11 cellular contexts compared by ENCODE assay signal in the genomic region with DNA sequence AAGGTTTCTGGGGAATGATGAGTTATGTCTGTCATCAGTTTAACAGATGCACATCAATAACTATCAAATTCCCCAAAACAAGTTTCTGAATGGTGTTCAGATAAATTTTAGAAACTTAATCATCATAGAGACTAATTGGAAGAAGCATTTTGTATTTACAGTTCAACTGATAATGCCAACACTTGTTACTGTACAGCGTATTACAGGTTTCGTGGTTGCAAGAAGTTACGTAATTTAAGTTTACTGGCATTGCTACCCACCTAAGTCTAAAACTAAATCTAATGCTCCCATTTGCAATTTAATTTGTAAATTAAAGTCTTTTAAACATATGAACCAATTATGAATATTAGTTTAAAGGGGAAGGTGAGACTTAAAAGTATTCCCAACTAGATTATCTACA. TPM values are rescaled to one million over a fixed set of nuclear protein-coding genes. Genes with fewer than 3 reads are reported as not detected.
DNase-seq lines count a peak whose midpoint lies in the region; ATAC-seq and TF ChIP-seq lines count a peak whose summit lies in the region.
"Had no signal": no experiment of that assay in that cellular context is flagged by ENCODE, and none has a peak within 500 bp of the region (broad histone marks: within the 10 kb centered on the region; RNA-seq: fewer than 3 reads in every experiment).

No MANE protein-coding gene starts in this region.

- peak; percentile 35 for DNase-seq in SIG-M5 treated with dmso at 0.1 percent for 504 hours (lab: John Stamatoyannopoulos, UW; ENCODE audit: unreplicated experiment)
- DNase-seq in SIG-M5 (lab: John Stamatoyannopoulos, UW) = no peak
- DNase-seq in Karpas-422 = no peak
- no peak for DNase-seq in activated naive CD8-positive, alpha-beta T cell treated with anti-CD3 and anti-CD28 coated beads, Interleukin-2, amount 50 U/mL, for 24 hours
- DNase-seq in neural crest cell (ENCODE audit: low read depth, low spot score) = no peak
- DNase-seq in left ventricle myocardium inferior = no peak
- DNase-seq in NCI-H526 treated with DMSO at 0.1 percent for 48 hours (lab: John Stamatoyannopoulos, UW) = no peak
- no peak for DNase-seq in HK-2 (ENCODE audit: unreplicated experiment)
- DNase-seq: SHP77 treated with DMSO at 0.1 percent for 48 hours had no signal

- intact Hi-C loops in left ventricle myocardium inferior (cut with micrococcal nuclease) = loop anchor here (10.0 kb wide), 1 partner anchor 111 kb away; no protein-coding TSS in a partner anchor

- no peak for ATAC-seq in activated naive CD8-positive, alpha-beta T cell treated with anti-CD3 and anti-CD28 coated beads, Interleukin-2, amount 50 U/mL, for 24 hours

- no peak overlapping the region for H2AFZ ChIP-seq in Karpas-422 (ENCODE audit: low read length)

- H3K9me3 ChIP-seq in Karpas-422 (ENCODE audit: low read length) (no peaks in the 10 kb centered on the region), left ventricle myocardium inferior (replicated peaks) (no peaks in the 10 kb centered on the region)

- peak overlapping the region; percentile 83 for H3K4me2 ChIP-seq in Karpas-422 (ENCODE audit: low read depth, low read length, poor library complexity, severe bottlenecking)

- no peaks in the 10 kb centered on the region for H3K9me3 Mint-ChIP-seq in activated naive CD8-positive, alpha-beta T cell treated with anti-CD3 and anti-CD28 coated beads, Interleukin-2, amount 50 U/mL, for 24 hours
- H3K9me3 Mint-ChIP-seq in neural crest cell = peaks cover 4% of the 10 kb centered on the region

- H4K20me1 ChIP-seq in Karpas-422 (ENCODE audit: insufficient read depth, low read depth, low read length) = peaks cover 38% of the 10 kb centered on the region

- peak overlapping the region; percentile 97; the same call in 1 of the 2 replicates for H3K27ac ChIP-seq in Karpas-422 (ENCODE audit: low read length)
- no peak overlapping the region for H3K27ac ChIP-seq in left ventricle myocardium inferior (replicated peaks)
- H3K27ac ChIP-seq: skin epidermis had no signal

- peaks cover 91% of the 10 kb centered on the region for H3K36me3 Mint-ChIP-seq in activated naive CD8-positive, alpha-beta T cell treated with anti-CD3 and anti-CD28 coated beads, Interleukin-2, amount 50 U/mL, for 24 hours (ENCODE audit: low read depth)
- peaks cover 49% of the 10 kb centered on the region for H3K36me3 Mint-ChIP-seq in neural crest cell (ENCODE audit: low read depth)

- H3K79me2 ChIP-seq in Karpas-422 (ENCODE audit: low read length) = peaks cover 45% of the 10 kb centered on the region

- TF ChIP-seq CTCF in neural crest cell (conservative IDR thresholded peaks at IDR 0.05) = no peak
- no peak for TF ChIP-seq CTCF in left ventricle myocardium inferior (IDR thresholded peaks at IDR 0.05; ENCODE audit: borderline replicate concordance)

- H3K4me1 ChIP-seq in Karpas-422 (ENCODE audit: low read length) (peaks cover 68% of the 10 kb centered on the region), left ventricle myocardium inferior (peaks cover 83% of the 10 kb centered on the region)

- peaks cover 88% of the 10 kb centered on the region for H3K4me1 Mint-ChIP-seq in activated naive CD8-positive, alpha-beta T cell treated with anti-CD3 and anti-CD28 coated beads, Interleukin-2, amount 50 U/mL, for 24 hours
- peaks cover 93% of the 10 kb centered on the region for H3K4me1 Mint-ChIP-seq in neural crest cell

- peak overlapping the region; percentile 88 for H3K4me3 Mint-ChIP-seq in activated naive CD8-positive, alpha-beta T cell treated with anti-CD3 and anti-CD28 coated beads, Interleukin-2, amount 50 U/mL, for 24 hours
- peak overlapping the region; percentile 100 for H3K4me3 Mint-ChIP-seq in neural crest cell

- H3K27me3 ChIP-seq in Karpas-422 (ENCODE audit: low read length) = no peaks in the 10 kb centered on the region
- H3K27me3 ChIP-seq in left ventricle myocardium inferior (ENCODE audit: low read depth) = no peaks in the 10 kb centered on the region

- H3K36me3 ChIP-seq in Karpas-422 (ENCODE audit: insufficient read depth, low read length) (peaks cover 71% of the 10 kb centered on the region), left ventricle myocardium inferior (peaks cover 56% of the 10 kb centered on the region)

- H3K27ac Mint-ChIP-seq in activated naive CD8-positive, alpha-beta T cell treated with anti-CD3 and anti-CD28 coated beads, Interleukin-2, amount 50 U/mL, for 24 hours = peak overlapping the region; percentile 79
- no peak overlapping the region for H3K27ac Mint-ChIP-seq in neural crest cell (ENCODE audit: unreplicated experiment)

- peak overlapping the region; percentile 1; the same call in 1 of the 2 replicates for H3K9ac ChIP-seq in Karpas-422 (ENCODE audit: low read length)

- H3K4me3 ChIP-seq in Karpas-422 (ENCODE audit: low read length) (peak overlapping the region; percentile 97), left ventricle myocardium inferior (no peak overlapping the region)
- H3K4me3 ChIP-seq: lung had no signal

- no peaks in the 10 kb centered on the region for H3K9me2 ChIP-seq in Karpas-422 (replicated peaks; ENCODE audit: insufficient read depth, low read length)

- H3K27me3 Mint-ChIP-seq in activated naive CD8-positive, alpha-beta T cell treated with anti-CD3 and anti-CD28 coated beads, Interleukin-2, amount 50 U/mL, for 24 hours = peaks cover 4% of the 10 kb centered on the region
- H3K27me3 Mint-ChIP-seq in neural crest cell (ENCODE audit: low read depth) = peaks cover 12% of the 10 kb centered on the region

RNA-seq across cellular contexts. Expression of gene SRSF1, which starts 3.0 kb away (rescaled TPM):
- total RNA-seq in Karpas-422 (2014; rRNA removed; shearing (Covaris generic); ENCODE audit: low replicate concordance) = 347 and 387 TPM in 2 replicates
- total RNA-seq in neural crest cell (548 and 554 TPM in 2 replicates), left ventricle myocardium inferior (92.4 TPM)

RNA-seq across cellular contexts. Expression of gene VEZF1, which starts 16.0 kb away (rescaled TPM):
- total RNA-seq in Karpas-422 (2014; rRNA removed; shearing (Covaris generic); ENCODE audit: low replicate concordance) = 32.6 and 53.4 TPM in 2 replicates
- total RNA-seq in neural crest cell = 139 and 142 TPM in 2 replicates
- 77.2 TPM for total RNA-seq in left ventricle myocardium inferior

RNA-seq across cellular contexts. Expression of gene CUEDC1, which starts 48.8 kb away (rescaled TPM):
- 0.71 and 2.6 TPM in 2 replicates for total RNA-seq in Karpas-422 (2014; rRNA removed; shearing (Covaris generic); ENCODE audit: low replicate concordance)
- 73.7 and 86.9 TPM in 2 replicates for total RNA-seq in neural crest cell
- 43.2 TPM for total RNA-seq in left ventricle myocardium inferior

Comparison
In these comparisons a context has a peak if more than half of its experiments do, and no peak if none do; other contexts are left out.
1. RNA of gene CUEDC1, which starts 48.8 kb away (total RNA-seq): 73.7 to 86.9 TPM in neural crest cell and 43.2 TPM in left ventricle myocardium inferior (single experiment); 0.71 to 2.6 TPM in Karpas-422; every median in the first group is over 10 times any median in the second.